In the genomic region with DNA sequence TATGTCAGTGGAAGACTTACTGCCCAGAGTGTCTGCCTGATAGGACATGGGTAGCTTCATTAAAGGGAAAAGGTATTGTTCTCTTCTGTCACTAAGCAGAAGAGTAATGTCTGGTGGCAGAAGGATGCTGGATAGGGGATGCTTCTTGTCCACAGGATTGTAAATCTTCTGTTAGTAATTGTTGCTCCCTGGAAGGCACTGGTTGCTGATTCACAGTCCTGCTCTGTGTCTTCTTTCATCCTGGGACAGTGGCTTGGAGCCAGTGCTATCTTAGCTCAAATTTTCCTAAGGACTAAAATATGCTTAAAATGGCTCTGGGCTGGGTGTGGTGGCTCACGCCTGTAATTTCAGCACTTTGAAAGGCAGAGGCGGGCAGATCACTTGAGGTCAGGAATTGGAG, we compare ENCODE assay signal across 1 cellular context.
TF ChIP-seq lines count a peak whose summit lies in the region.

No MANE protein-coding gene starts in this region.

TF ChIP-seq in HCT116, 20 proteins besides CTCF, POLR2A, EP300 and RAD21 (continued from another document):
- TF ChIP-seq, protein P1, sequence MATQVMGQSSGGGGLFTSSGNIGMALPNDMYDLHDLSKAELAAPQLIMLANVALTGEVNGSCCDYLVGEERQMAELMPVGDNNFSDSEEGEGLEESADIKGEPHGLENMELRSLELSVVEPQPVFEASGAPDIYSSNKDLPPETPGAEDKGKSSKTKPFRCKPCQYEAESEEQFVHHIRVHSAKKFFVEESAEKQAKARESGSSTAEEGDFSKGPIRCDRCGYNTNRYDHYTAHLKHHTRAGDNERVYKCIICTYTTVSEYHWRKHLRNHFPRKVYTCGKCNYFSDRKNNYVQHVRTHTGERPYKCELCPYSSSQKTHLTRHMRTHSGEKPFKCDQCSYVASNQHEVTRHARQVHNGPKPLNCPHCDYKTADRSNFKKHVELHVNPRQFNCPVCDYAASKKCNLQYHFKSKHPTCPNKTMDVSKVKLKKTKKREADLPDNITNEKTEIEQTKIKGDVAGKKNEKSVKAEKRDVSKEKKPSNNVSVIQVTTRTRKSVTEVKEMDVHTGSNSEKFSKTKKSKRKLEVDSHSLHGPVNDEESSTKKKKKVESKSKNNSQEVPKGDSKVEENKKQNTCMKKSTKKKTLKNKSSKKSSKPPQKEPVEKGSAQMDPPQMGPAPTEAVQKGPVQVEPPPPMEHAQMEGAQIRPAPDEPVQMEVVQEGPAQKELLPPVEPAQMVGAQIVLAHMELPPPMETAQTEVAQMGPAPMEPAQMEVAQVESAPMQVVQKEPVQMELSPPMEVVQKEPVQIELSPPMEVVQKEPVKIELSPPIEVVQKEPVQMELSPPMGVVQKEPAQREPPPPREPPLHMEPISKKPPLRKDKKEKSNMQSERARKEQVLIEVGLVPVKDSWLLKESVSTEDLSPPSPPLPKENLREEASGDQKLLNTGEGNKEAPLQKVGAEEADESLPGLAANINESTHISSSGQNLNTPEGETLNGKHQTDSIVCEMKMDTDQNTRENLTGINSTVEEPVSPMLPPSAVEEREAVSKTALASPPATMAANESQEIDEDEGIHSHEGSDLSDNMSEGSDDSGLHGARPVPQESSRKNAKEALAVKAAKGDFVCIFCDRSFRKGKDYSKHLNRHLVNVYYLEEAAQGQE (IDR thresholded peaks at IDR 0.05; ENCODE audit: low read depth) = no peak
